ENCODE assay signal across 8 cellular contexts in genomic region chr2:96788393-96789244, GRCh38. TPM values are rescaled to one million over a fixed set of nuclear protein-coding genes. Genes with fewer than 3 reads are reported as not detected.
A peak's percentile ranks its signal among the peaks of the same experiment; 100 is the strongest.
DNase-seq lines count a peak whose midpoint lies in the region; ATAC-seq, FAIRE-seq and TF ChIP-seq lines count a peak whose summit lies in the region.

No MANE protein-coding gene starts in this region.

- WGBS in pancreas, 2 donors = 70 to 72% methylated on average over 17 of the region's 17 CpGs

- H3K4me3 ChIP-seq in SJCRH30 (no peak overlapping the region), fibroblast of villous mesenchyme (ENCODE audit: low read depth, low read length) (no peak overlapping the region), pancreas (no peak overlapping the region)

- H3K27ac ChIP-seq in SJCRH30 (no peak overlapping the region), pancreas (peak overlapping the region in 1 of 4 donors; percentile 12)

- TF ChIP-seq CTCF in fibroblast of villous mesenchyme (IDR thresholded peaks at IDR 0.05; ENCODE audit: insufficient read depth, low read depth, low read length) (no peak), pancreas (IDR thresholded peaks at IDR 0.05) (no peak), omental fat pad (IDR thresholded peaks at IDR 0.05) (no peak)

- in situ Hi-C loops in Caki2 (cut with HindIII; ENCODE audit: low pct_unique_long_range_greater_than_20kb, low sequenced_read_pairs) = no loop called here

- FAIRE-seq in pancreas (lab: Jason Lieb, UNC) = no peak

- ATAC-seq in pancreas (peak; percentile 84 to 90 (median 87)), omental fat pad (ENCODE audit: low FRiP score) (no peak), HG03095 (IDR thresholded peaks at IDR 0.05; ENCODE audit: unreplicated experiment) (no peak), HG03159 (IDR thresholded peaks at IDR 0.05; ENCODE audit: unreplicated experiment) (no peak)

- no peaks in the 10 kb centered on the region for H3K36me3 ChIP-seq in SJCRH30
- H3K36me3 ChIP-seq in pancreas = no peaks in the 10 kb centered on the region

- peaks cover 7% of the 10 kb centered on the region for H3K4me1 ChIP-seq in SJCRH30
- peaks cover 6 to 19% (median 14%) of the 10 kb centered on the region in 3 donors for H3K4me1 ChIP-seq in pancreas

- intact Hi-C loops in pancreas (cut with DNase I) = no loop called here

- DNase-seq in Caki2 (ENCODE audit: low read depth) = peak; percentile 35
- peak; percentile 49 to 62 for DNase-seq in SJCRH30
- peak; percentile 35 for DNase-seq in fibroblast of villous mesenchyme (ENCODE audit: low read depth)
- peak in 3 of 6 donors; percentile 33 to 69 (median 44) for DNase-seq in pancreas
- no peak for DNase-seq in omental fat pad (ENCODE audit: low spot score)
- no peak for DNase-seq in HuH-7 (ENCODE audit: low spot score)

- H3K27me3 ChIP-seq in SJCRH30 = no peaks in the 10 kb centered on the region
- H3K27me3 ChIP-seq in pancreas = no peaks in the 10 kb centered on the region

- no peaks in the 10 kb centered on the region for H3K9me3 ChIP-seq in SJCRH30 (replicated peaks)
- no peaks in the 10 kb centered on the region for H3K9me3 ChIP-seq in pancreas

RNA-seq across cellular contexts. Expression of gene CNNM3, which starts 27.4 kb away (rescaled TPM):
- 28.7 and 41.7 TPM in 2 replicates for total RNA-seq in Caki2 (2014; rRNA removed; shearing (Covaris generic); ENCODE audit: low replicate concordance)
- 9.1 and 9.3 TPM in 2 replicates for total RNA-seq in SJCRH30 (2014; rRNA removed; shearing (Covaris generic))
- total RNA-seq in fibroblast of villous mesenchyme = 6.4 and 8.6 TPM in 2 replicates
- total RNA-seq in pancreas = 10 to 100 TPM; 16.8 to 35.1 (median 26.0) TPM
- polyA plus RNA-seq in pancreas = 10 to 100 TPM; 13.6 to 15.6 TPM
- 10 to 100 TPM in 2 of 4 donors, 1 to 10 TPM in 2; 5.9 to 11.0 (median 9.5) TPM for total RNA-seq in omental fat pad

RNA-seq across cellular contexts. Expression of gene CNNM4, which starts 27.9 kb away (rescaled TPM):
- total RNA-seq in Caki2 (2014; rRNA removed; shearing (Covaris generic); ENCODE audit: low replicate concordance) = 23.5 and 24.3 TPM in 2 replicates
- 3.7 and 4.3 TPM in 2 replicates for total RNA-seq in SJCRH30 (2014; rRNA removed; shearing (Covaris generic))
- total RNA-seq in fibroblast of villous mesenchyme (3.9 and 5.6 TPM in 2 replicates), pancreas (1 to 10 TPM; 4.8 to 6.9 (median 5.8) TPM), omental fat pad (1 to 10 TPM; 3.6 to 5.6 (median 3.7) TPM)
- polyA plus RNA-seq in pancreas = 1 to 10 TPM; 3.3 to 5.6 TPM

RNA-seq across cellular contexts. Expression of gene LMAN2L, which starts 48.8 kb away (rescaled TPM):
- 70.7 and 78.9 TPM in 2 replicates for total RNA-seq in Caki2 (2014; rRNA removed; shearing (Covaris generic); ENCODE audit: low replicate concordance)
- 29.5 and 31.9 TPM in 2 replicates for total RNA-seq in SJCRH30 (2014; rRNA removed; shearing (Covaris generic))
- total RNA-seq in fibroblast of villous mesenchyme = 15.1 and 31.1 TPM in 2 replicates
- 10 to 100 TPM in 1 of 6 donors, 1 to 10 TPM in 5; 5.4 to 15.8 (median 6.8) TPM for total RNA-seq in pancreas
- 10 to 100 TPM in 1 of 2 donors, 1 to 10 TPM in 1; 6.8 to 12.4 TPM for polyA plus RNA-seq in pancreas
- total RNA-seq in omental fat pad = 10 to 100 TPM in 3 of 4 donors, 1 to 10 TPM in 1; 9.1 to 16.8 (median 11.5) TPM

RNA-seq across cellular contexts. Expression of gene ANKRD23, which starts 55.2 kb away (rescaled TPM):
- 1.3 and 9.4 TPM in 2 replicates for total RNA-seq in Caki2 (2014; rRNA removed; shearing (Covaris generic); ENCODE audit: low replicate concordance)
- 0.58 and 1.1 TPM in 2 replicates for total RNA-seq in SJCRH30 (2014; rRNA removed; shearing (Covaris generic))
- total RNA-seq in fibroblast of villous mesenchyme = 1.3 TPM in 2 replicates
- total RNA-seq in pancreas = 1 to 10 TPM in 5 of 6 donors, under 1 TPM in 1; 0.95 to 3.2 (median 2.4) TPM
- polyA plus RNA-seq in pancreas = 10 to 100 TPM in 1 of 2 donors, 1 to 10 TPM in 1; 8.2 to 10.9 TPM
- 1 to 10 TPM; 1.4 to 4.4 (median 1.8) TPM for total RNA-seq in omental fat pad

Comparison
In these comparisons a context has a peak if more than half of its experiments do, and no peak if none do; other contexts are left out.
1. DNase-seq: peak in Caki2 (single experiment), SJCRH30 (2 of 2) and fibroblast of villous mesenchyme (single experiment); none in omental fat pad (single experiment) and HuH-7 (single experiment).
2. ATAC-seq: peak in pancreas (4 of 4); none in omental fat pad (single experiment), HG03095 (single experiment) and HG03159 (single experiment).